In genomic region chr19:3611841-3612240, GRCh38 we compare ENCODE assay signal across 1 cellular context.
TF ChIP-seq lines count a peak whose summit lies in the region.

No MANE protein-coding gene starts in this region.

TF ChIP-seq in K562, 482 proteins besides CTCF, POLR2A, EP300 and RAD21:
- TF ChIP-seq POLR3G (IDR thresholded peaks at IDR 0.05; ENCODE audit: extremely low read depth, insufficient read length, insufficient replicate concordance) = no peak
- TF ChIP-seq ZBTB5 (IDR thresholded peaks at IDR 0.05) = no peak
- TF ChIP-seq NFIX (CRISPR knock-in tag; IDR thresholded peaks at IDR 0.05; ENCODE audit: low read depth) = no peak
- peak; percentile 11; the same call in 1 of the 2 replicates for TF ChIP-seq ATF3 (IDR thresholded peaks at IDR 0.05)
- TF ChIP-seq ATF3 (CRISPR knock-in tag; conservative IDR thresholded peaks at IDR 0.05) = no peak
- peak; percentile 14; the same call in 1 of the 2 replicates for TF ChIP-seq RBFOX2 (IDR thresholded peaks at IDR 0.05; ENCODE audit: low read depth, low read length)
- TF ChIP-seq MLLT1 (IDR thresholded peaks at IDR 0.05) = peak in 1 of 2 experiments; percentile 91; a peak in 2 of 4 replicates
- peak; percentile 36 for TF ChIP-seq PRPF4 (IDR thresholded peaks at IDR 0.05; ENCODE audit: insufficient read depth, low read depth, low read length, poor library complexity, severe bottlenecking)
- peak; percentile 98 for TF ChIP-seq ZBTB33 (CRISPR knock-in tag; IDR thresholded peaks at IDR 0.05)
- no peak for TF ChIP-seq CREB5 (CRISPR knock-in tag; IDR thresholded peaks at IDR 0.05)
- TF ChIP-seq THRAP3 (IDR thresholded peaks at IDR 0.05; ENCODE audit: borderline replicate concordance) = peak; percentile 90
